ENCODE assay signal across 8 cellular contexts in the genomic region with DNA sequence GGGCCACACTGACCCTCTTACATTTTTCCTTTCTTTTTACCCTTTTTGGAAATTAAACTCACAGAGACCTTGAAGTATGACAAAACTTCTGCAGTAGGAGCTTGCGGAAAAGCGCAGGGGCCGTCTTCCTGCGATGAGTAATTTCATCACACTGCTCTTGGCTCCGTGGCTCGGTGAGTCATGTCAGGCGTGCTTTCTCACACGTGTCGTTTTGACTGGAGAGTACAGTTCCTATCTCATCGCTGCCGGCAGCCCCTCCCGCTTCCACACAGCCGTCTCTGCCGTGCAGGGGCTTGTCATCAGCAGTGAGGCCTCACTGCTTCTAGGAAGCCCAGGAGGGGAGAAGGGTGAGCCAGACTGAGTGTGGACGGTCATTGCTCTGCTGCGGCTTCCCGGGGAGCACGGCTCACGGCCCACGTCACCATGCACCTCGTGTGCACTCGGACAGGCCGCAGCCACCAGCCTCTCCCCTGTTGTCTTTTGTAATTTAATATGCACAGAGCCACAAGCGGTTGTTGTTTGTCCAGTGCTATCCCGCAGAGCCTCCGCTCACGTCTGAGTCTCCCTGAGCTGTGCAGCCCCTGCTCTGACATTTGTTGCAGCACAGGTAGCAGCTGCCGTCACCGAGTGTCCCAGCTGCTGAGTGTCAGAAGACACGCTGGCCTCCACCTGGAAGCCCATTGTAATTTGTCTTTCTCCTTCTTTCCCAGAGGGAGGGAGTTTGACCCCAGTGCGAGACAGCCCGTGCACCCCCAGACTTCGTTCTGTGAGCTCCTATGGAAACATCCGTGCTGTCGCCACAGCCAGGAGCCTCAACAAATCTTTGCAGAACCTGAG.
DNase-seq lines count a peak whose midpoint lies in the region; TF ChIP-seq lines count a peak whose summit lies in the region.

No MANE protein-coding gene starts in this region.

- peak overlapping the region; percentile 100 for H3K27ac Mint-ChIP-seq in activated CD4-positive, alpha-beta memory T cell treated with anti-CD3 and anti-CD28 coated beads, Interleukin-2, amount 10 ng/mL, durations not matched to agents 7 days and 5 days
- H3K27ac Mint-ChIP-seq in stimulated activated naive CD8-positive, alpha-beta T cell treated with anti-CD3 and anti-CD28 coated beads, Interleukin-15, Interleukin-2, amounts not matched to agents 100 ng/mL and 50 ng/mL, for 24 hours = peak overlapping the region; percentile 99

- H3K36me3 ChIP-seq in HEK293 (ENCODE audit: control insufficient read depth in 2 of 2, insufficient read depth in 1 of 2, low read length in 2 of 2) (peaks cover 0 to 34% of the 10 kb centered on the region in 2 experiments; a peak in 1 of 3 replicates), neutrophil (peaks cover 19% of the 10 kb centered on the region)

- H3K9me3 Mint-ChIP-seq in activated CD4-positive, alpha-beta memory T cell treated with anti-CD3 and anti-CD28 coated beads, Interleukin-2, amount 10 ng/mL, durations not matched to agents 7 days and 5 days = no peaks in the 10 kb centered on the region
- no peaks in the 10 kb centered on the region for H3K9me3 Mint-ChIP-seq in stimulated activated naive CD8-positive, alpha-beta T cell treated with anti-CD3 and anti-CD28 coated beads, Interleukin-15, Interleukin-2, amounts not matched to agents 100 ng/mL and 50 ng/mL, for 24 hours

- H3K4me3 ChIP-seq in HEK293 (ENCODE audit: low read depth, low read length) = no peak overlapping the region
- H3K4me3 ChIP-seq in neutrophil (ENCODE audit: low read depth in 1 of 2, low read length in 1 of 2) = peak overlapping the region in 1 of 2 experiments; percentile 28

- no peaks in the 10 kb centered on the region for H3K27me3 Mint-ChIP-seq in activated CD4-positive, alpha-beta memory T cell treated with anti-CD3 and anti-CD28 coated beads, Interleukin-2, amount 10 ng/mL, durations not matched to agents 7 days and 5 days
- no peaks in the 10 kb centered on the region for H3K27me3 Mint-ChIP-seq in stimulated activated naive CD8-positive, alpha-beta T cell treated with anti-CD3 and anti-CD28 coated beads, Interleukin-15, Interleukin-2, amounts not matched to agents 100 ng/mL and 50 ng/mL, for 24 hours

- peaks cover 85% of the 10 kb centered on the region for H3K4me1 Mint-ChIP-seq in activated CD4-positive, alpha-beta memory T cell treated with anti-CD3 and anti-CD28 coated beads, Interleukin-2, amount 10 ng/mL, durations not matched to agents 7 days and 5 days
- H3K4me1 Mint-ChIP-seq in stimulated activated naive CD8-positive, alpha-beta T cell treated with anti-CD3 and anti-CD28 coated beads, Interleukin-15, Interleukin-2, amounts not matched to agents 100 ng/mL and 50 ng/mL, for 24 hours (ENCODE audit: low read depth) = peaks cover 82% of the 10 kb centered on the region

- H3K27ac ChIP-seq in HEK293 (ENCODE audit: extremely low read depth, low read depth, low read length) = peak overlapping the region; percentile 73
- H3K27ac ChIP-seq in neutrophil = peak overlapping the region; percentile 69

- H3K9me3 ChIP-seq in HEK293 (ENCODE audit: control insufficient read depth, insufficient read depth, low read depth, low read length) = no peaks in the 10 kb centered on the region
- H3K9me3 ChIP-seq in neutrophil = no peaks in the 10 kb centered on the region

- peak overlapping the region; percentile 94 for H3K4me3 Mint-ChIP-seq in activated CD4-positive, alpha-beta memory T cell treated with anti-CD3 and anti-CD28 coated beads, Interleukin-2, amount 10 ng/mL, durations not matched to agents 7 days and 5 days
- peak overlapping the region; percentile 76 for H3K4me3 Mint-ChIP-seq in stimulated activated naive CD8-positive, alpha-beta T cell treated with anti-CD3 and anti-CD28 coated beads, Interleukin-15, Interleukin-2, amounts not matched to agents 100 ng/mL and 50 ng/mL, for 24 hours

- no peaks in the 10 kb centered on the region for H3K27me3 ChIP-seq in neutrophil

- CTCF ChIA-PET in HEK293 (lab: Yijun Ruan, JAX) = interaction anchor here (0.6 to 1.8 kb wide), 9 partner anchors 7 to 438 kb away, joined by 3 to 6 read pairs (median 3); no protein-coding TSS in a partner anchor
- CTCF ChIA-PET in activated CD4-positive, alpha-beta memory T cell treated with anti-CD3 and anti-CD28 coated beads, Interleukin-2, amount 10 ng/mL, durations not matched to agents 7 days and 5 days (lab: Charles Lee) = interaction anchor here (0.7 to 2.0 kb wide), 9 partner anchors 9 to 317 kb away, joined by 3 to 14 read pairs (median 3); no protein-coding TSS in a partner anchor

- TF ChIP-seq CTCF in HEK293 (tag by site-specific recombination; IDR thresholded peaks at IDR 0.05) = no peak
- no peak for TF ChIP-seq CTCF in neutrophil (IDR thresholded peaks at IDR 0.05)

- POLR2A ChIA-PET in HEK293 (lab: Yijun Ruan, JAX) = interaction anchor here (0.6 to 1.1 kb wide), 4 partner anchors 37 to 1375 kb away, joined by 3 to 7 read pairs (median 5); no protein-coding TSS in a partner anchor
- POLR2A ChIA-PET in activated CD4-positive, alpha-beta memory T cell treated with anti-CD3 and anti-CD28 coated beads, Interleukin-2, amount 10 ng/mL, durations not matched to agents 7 days and 5 days (lab: Charles Lee) = interaction anchor here (0.6 to 8.6 kb wide), 49 partner anchors 9 to 466 kb away, joined by 3 to 135 read pairs (median 5); a partner anchor contains a TSS

- peaks cover 88% of the 10 kb centered on the region for H3K36me3 Mint-ChIP-seq in activated CD4-positive, alpha-beta memory T cell treated with anti-CD3 and anti-CD28 coated beads, Interleukin-2, amount 10 ng/mL, durations not matched to agents 7 days and 5 days (ENCODE audit: low read depth)
- peaks cover 70% of the 10 kb centered on the region for H3K36me3 Mint-ChIP-seq in stimulated activated naive CD8-positive, alpha-beta T cell treated with anti-CD3 and anti-CD28 coated beads, Interleukin-15, Interleukin-2, amounts not matched to agents 100 ng/mL and 50 ng/mL, for 24 hours (ENCODE audit: low read depth)

- DNase-seq in Daoy (ENCODE audit: low read depth) (peak; percentile 81), NCI-H226 (peak; percentile 98), globus pallidus (ENCODE audit: low spot score) (no peak)
- peak; percentile 95 for DNase-seq in activated CD4-positive, alpha-beta memory T cell treated with anti-CD3 and anti-CD28 coated beads, Interleukin-2, amount 10 ng/mL, durations not matched to agents 7 days and 5 days
- peak; percentile 86 for DNase-seq in effector CD4-positive, alpha-beta T cell

- peaks cover 13% of the 10 kb centered on the region for H3K4me1 ChIP-seq in HEK293 (ENCODE audit: control insufficient read depth, insufficient read depth, low read length)
- H3K4me1 ChIP-seq in neutrophil (ENCODE audit: control insufficient read depth in 1 of 2, insufficient read depth in 1 of 2, low read depth in 1 of 2, low read length in 1 of 2) = peaks cover 21 to 31% of the 10 kb centered on the region in 2 experiments

TF ChIP-seq in HEK293, 187 proteins besides CTCF, POLR2A, EP300 and RAD21 (continues in another document):
- peak; percentile 81 for TF ChIP-seq ZBTB17 (tag by site-specific recombination; IDR thresholded peaks at IDR 0.05)
- TF ChIP-seq, protein P1, sequence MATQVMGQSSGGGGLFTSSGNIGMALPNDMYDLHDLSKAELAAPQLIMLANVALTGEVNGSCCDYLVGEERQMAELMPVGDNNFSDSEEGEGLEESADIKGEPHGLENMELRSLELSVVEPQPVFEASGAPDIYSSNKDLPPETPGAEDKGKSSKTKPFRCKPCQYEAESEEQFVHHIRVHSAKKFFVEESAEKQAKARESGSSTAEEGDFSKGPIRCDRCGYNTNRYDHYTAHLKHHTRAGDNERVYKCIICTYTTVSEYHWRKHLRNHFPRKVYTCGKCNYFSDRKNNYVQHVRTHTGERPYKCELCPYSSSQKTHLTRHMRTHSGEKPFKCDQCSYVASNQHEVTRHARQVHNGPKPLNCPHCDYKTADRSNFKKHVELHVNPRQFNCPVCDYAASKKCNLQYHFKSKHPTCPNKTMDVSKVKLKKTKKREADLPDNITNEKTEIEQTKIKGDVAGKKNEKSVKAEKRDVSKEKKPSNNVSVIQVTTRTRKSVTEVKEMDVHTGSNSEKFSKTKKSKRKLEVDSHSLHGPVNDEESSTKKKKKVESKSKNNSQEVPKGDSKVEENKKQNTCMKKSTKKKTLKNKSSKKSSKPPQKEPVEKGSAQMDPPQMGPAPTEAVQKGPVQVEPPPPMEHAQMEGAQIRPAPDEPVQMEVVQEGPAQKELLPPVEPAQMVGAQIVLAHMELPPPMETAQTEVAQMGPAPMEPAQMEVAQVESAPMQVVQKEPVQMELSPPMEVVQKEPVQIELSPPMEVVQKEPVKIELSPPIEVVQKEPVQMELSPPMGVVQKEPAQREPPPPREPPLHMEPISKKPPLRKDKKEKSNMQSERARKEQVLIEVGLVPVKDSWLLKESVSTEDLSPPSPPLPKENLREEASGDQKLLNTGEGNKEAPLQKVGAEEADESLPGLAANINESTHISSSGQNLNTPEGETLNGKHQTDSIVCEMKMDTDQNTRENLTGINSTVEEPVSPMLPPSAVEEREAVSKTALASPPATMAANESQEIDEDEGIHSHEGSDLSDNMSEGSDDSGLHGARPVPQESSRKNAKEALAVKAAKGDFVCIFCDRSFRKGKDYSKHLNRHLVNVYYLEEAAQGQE (tag by site-specific recombination; IDR thresholded peaks at IDR 0.05) = no peak
- no peak for TF ChIP-seq ZSCAN30 (tag by site-specific recombination; IDR thresholded peaks at IDR 0.05)
- TF ChIP-seq ZFP69B (tag by site-specific recombination; IDR thresholded peaks at IDR 0.05) = 0 out of 2 replicates have a peak, but pooled peaks have one; percentile 14
- TF ChIP-seq, protein P2, sequence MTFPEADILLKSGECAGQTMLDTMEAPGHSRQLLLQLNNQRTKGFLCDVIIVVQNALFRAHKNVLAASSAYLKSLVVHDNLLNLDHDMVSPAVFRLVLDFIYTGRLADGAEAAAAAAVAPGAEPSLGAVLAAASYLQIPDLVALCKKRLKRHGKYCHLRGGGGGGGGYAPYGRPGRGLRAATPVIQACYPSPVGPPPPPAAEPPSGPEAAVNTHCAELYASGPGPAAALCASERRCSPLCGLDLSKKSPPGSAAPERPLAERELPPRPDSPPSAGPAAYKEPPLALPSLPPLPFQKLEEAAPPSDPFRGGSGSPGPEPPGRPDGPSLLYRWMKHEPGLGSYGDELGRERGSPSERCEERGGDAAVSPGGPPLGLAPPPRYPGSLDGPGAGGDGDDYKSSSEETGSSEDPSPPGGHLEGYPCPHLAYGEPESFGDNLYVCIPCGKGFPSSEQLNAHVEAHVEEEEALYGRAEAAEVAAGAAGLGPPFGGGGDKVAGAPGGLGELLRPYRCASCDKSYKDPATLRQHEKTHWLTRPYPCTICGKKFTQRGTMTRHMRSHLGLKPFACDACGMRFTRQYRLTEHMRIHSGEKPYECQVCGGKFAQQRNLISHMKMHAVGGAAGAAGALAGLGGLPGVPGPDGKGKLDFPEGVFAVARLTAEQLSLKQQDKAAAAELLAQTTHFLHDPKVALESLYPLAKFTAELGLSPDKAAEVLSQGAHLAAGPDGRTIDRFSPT (tag by site-specific recombination; IDR thresholded peaks at IDR 0.05) = peak; percentile 60; the same call in 1 of the 2 replicates
- peak; percentile 85 for TF ChIP-seq ZNF629 (tag by site-specific recombination; IDR thresholded peaks at IDR 0.05)
- TF ChIP-seq PRDM1 (tag by site-specific recombination; IDR thresholded peaks at IDR 0.05) = peak; percentile 29; the same call in 1 of the 2 replicates
